Comparison of ENCODE assay signal across 8 cellular contexts in the genomic region with DNA sequence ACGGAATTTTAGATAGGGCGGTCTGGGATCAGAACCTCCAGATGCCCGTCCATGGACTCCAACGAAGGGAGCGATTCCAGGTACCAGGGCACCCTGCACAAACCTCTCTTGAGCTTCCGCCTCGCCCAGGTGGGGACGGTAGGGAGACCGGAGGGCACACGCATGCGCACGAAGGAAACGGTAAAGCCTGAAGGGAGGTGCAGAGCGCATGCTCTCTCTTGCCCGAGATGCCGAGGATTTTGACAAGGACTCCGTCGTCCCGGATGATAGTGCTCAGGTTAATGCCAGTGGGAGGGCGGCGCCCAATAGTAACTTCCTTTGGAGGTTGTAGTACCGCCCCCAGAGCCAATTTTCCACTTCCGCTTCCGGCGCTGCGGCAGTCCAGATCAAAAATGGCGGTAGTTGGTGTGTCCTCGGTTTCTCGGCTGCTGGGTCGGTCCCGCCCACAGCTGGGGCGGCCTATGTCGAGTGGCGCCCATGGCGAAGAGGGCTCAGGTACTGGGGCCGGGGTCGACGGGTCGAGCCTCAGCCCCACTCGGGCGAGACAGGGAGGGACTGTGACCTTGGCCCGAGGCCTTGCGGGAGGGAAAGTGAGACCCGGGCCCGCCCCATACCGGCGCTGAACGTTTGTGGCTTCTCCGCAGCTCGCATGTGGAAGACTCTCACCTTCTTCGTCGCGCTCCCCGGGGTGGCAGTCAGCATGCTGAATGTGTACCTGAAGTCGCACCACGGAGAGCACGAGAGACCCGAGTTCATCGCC. TPM values are rescaled to one million over a fixed set of nuclear protein-coding genes. Genes with fewer than 3 reads are reported as not detected.
A peak's percentile ranks its signal among the peaks of the same experiment; 100 is the strongest.
DNase-seq lines count a peak whose midpoint lies in the region; ATAC-seq lines count a peak whose summit lies in the region.

COX6A1 (plus strand) TSS at position 379 of the 760 bp plus-strand sequence; CDS start at position 393, 14 bp downstream.

- DNase-seq in DMS153 treated with DMSO at 0.1 percent for 48 hours (lab: John Stamatoyannopoulos, UW; ENCODE audit: unreplicated experiment) (peak; percentile 99), OCI-M2 (lab: John Stamatoyannopoulos, UW; ENCODE audit: unreplicated experiment) (peak; percentile 75), activated T-cell treated with anti-CD3 and anti-CD28 coated beads for 4 hours (peak; percentile 94), epithelial cell of prostate (ENCODE audit: low read depth, low spot score) (peak; percentile 94), mucosa of gallbladder (ENCODE audit: low spot score) (peak; percentile 97)
- DNase-seq in stimulated activated CD8-positive, alpha-beta memory T cell treated with anti-CD3 and anti-CD28 coated beads, Interleukin-4, amount 100 ng/mL, for 4 hours (ENCODE audit: low read depth in 2 of 2, low spot score in 1 of 2): peak; percentile 95

- H3K4me1 Mint-ChIP-seq in IgD-negative memory B cell: peaks cover 16 to 19% (median 18%) of the 10 kb centered on the region in 3 donors

- peak within 1 kb of the TSS; percentile 85 to 98 (median 97) for H3K27ac Mint-ChIP-seq in IgD-negative memory B cell

- peak within 1 kb of the TSS; percentile 61 for H3K27ac ChIP-seq in epithelial cell of prostate

- H3K36me3 Mint-ChIP-seq in IgD-negative memory B cell: no peaks in the 10 kb centered on the region

- ATAC-seq in GM21529 (IDR thresholded peaks at IDR 0.05; ENCODE audit: unreplicated experiment): peak; percentile 95

- H3K4me3 Mint-ChIP-seq in IgD-negative memory B cell: peak within 1 kb of the TSS; percentile 93 to 99 (median 96)

- peaks cover 6% of the 10 kb centered on the region for H3K27me3 Mint-ChIP-seq in IgD-negative memory B cell

- no peaks in the 10 kb centered on the region for H3K9me3 Mint-ChIP-seq in IgD-negative memory B cell

RNA-seq across cellular contexts. Expression of gene COX6A1, which starts in this region (rescaled TPM):
- polyA plus RNA-seq in IgD-negative memory B cell: 830 TPM
- total RNA-seq in mucosa of gallbladder: 375 TPM

Comparison
In these comparisons a context has a peak if more than half of its experiments do, and no peak if none do; other contexts are left out.
1. Peak in every context shown above with its lines: DNase-seq, ATAC-seq and H3K27ac ChIP-seq.